Comparison of ENCODE assay signal across 31 cellular contexts in the genomic region with DNA sequence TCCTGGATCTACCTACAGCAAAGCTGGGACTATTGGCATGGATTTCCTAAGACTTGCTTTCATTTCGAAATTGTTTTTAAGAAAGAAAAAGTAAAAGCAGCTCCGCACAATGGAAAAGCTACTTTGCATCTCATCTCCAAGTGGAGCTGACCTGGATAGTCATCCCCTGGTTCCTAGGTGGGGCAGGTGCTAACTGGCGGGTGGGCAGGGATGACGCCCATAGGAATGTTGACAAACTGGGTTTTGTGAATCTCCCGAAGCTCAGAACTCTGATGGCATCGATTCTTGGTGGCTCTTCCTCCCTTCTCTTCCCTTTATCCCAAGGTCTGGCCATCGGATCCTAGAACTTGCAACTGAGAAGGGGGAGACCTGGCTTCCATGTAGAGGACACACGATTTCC.
"Had no signal": no experiment of that assay in that cellular context is flagged by ENCODE, and none has a peak within 500 bp of the region (broad histone marks: within the 10 kb centered on the region; RNA-seq: fewer than 3 reads in every experiment).

No MANE protein-coding gene starts in this region.

- H3K27ac Mint-ChIP-seq: activated CD4-positive, alpha-beta memory T cell treated with anti-CD3 and anti-CD28 coated beads for 36 hours; activated CD4-positive, alpha-beta T cell treated with anti-CD3 and anti-CD28 coated beads, Interleukin-2, amount 10 ng/mL, durations not matched to agents 24 days and 14 days; activated naive CD4-positive, alpha-beta T cell treated with anti-CD3 and anti-CD28 coated beads, Interleukin-2, amount 50 U/mL, for 72 hours; activated T-cell treated with anti-CD3 and anti-CD28 coated beads, Interleukin-2, amount 50 U/mL, for 72 hours; dendritic cell treated with granulocyte-macrophage colony-stimulating factor and Interleukin-4, amounts not matched to agents 40 ng/mL and 50 ng/mL, for 4 days; nephron; progenitor cell of endocrine pancreas; T-helper 1 cell treated with Interleukin-12 subunit alpha and Interleukin-12 subunit beta and Interleukin-4 antibody, amounts not matched to agents 30 μg/mL and 1 μg/mL, for 36 hours had no signal

- H3K4me1 Mint-ChIP-seq: nephron had no signal

- H3K4me3 Mint-ChIP-seq: activated CD4-positive, alpha-beta memory T cell treated with anti-CD3 and anti-CD28 coated beads for 36 hours; activated CD4-positive, alpha-beta T cell treated with anti-CD3 and anti-CD28 coated beads, Interleukin-2, amount 10 ng/mL, durations not matched to agents 24 days and 14 days; activated T-cell treated with anti-CD3 and anti-CD28 coated beads, Interleukin-2, amount 50 U/mL, for 72 hours; central memory CD8-positive, alpha-beta T cell; dendritic cell treated with granulocyte-macrophage colony-stimulating factor and Interleukin-4, amounts not matched to agents 40 ng/mL and 50 ng/mL, for 4 days; nephron; T-helper 1 cell treated with Interleukin-12 subunit alpha and Interleukin-12 subunit beta and Interleukin-4 antibody, amounts not matched to agents 30 μg/mL and 1 μg/mL, for 36 hours had no signal

- DNase-seq: activated CD4-positive, alpha-beta memory T cell treated with anti-CD3 and anti-CD28 coated beads for 36 hours; activated CD4-positive, alpha-beta T cell treated with anti-CD3 and anti-CD28 coated beads, Interleukin-2, amount 10 ng/mL, durations not matched to agents 24 days and 14 days; activated naive CD4-positive, alpha-beta T cell; activated T-cell treated with anti-CD3 and anti-CD28 coated beads, Interleukin-2, amount 50 U/mL, for 72 hours; anterior cingulate cortex; effector CD4-positive, alpha-beta T cell; gastrocnemius medialis; glutamatergic neuron; left cardiac atrium; left ventricle myocardium superior; mucosa of descending colon; ovary; retina; small intestine; stimulated activated CD4-positive, alpha-beta T cell treated with anti-CD3 and anti-CD28 coated beads, Interleukin-1b, Interleukin-23, amount 100 ng/mL, for 48 hours; stimulated activated CD4-positive, alpha-beta T cell treated with anti-CD3 and anti-CD28 coated beads, Interleukin-4, amount 100 ng/mL, for 4 hours; stimulated activated CD8-positive, alpha-beta memory T cell treated with anti-CD3 and anti-CD28 coated beads, Interleukin-4, amount 100 ng/mL, for 48 hours; stimulated activated naive CD4-positive, alpha-beta T cell treated with Interleukin-2 at 50 U/mL for 16 hours; SW 1271; T-helper 9 cell; testis; transverse colon; uterus; WERI-Rb-1 had no signal

- H3K27me3 ChIP-seq: gastrocnemius medialis, ovary, testis, transverse colon, uterus had no signal

- H3K4me3 ChIP-seq: gastrocnemius medialis, mucosa of descending colon, ovary, testis, transverse colon, uterus had no signal

- H3K27me3 Mint-ChIP-seq: activated CD4-positive, alpha-beta memory T cell treated with anti-CD3 and anti-CD28 coated beads for 36 hours; progenitor cell of endocrine pancreas had no signal

- H3K36me3 ChIP-seq: gastrocnemius medialis, ovary, transverse colon, uterus, WERI-Rb-1 had no signal

- H3K27ac ChIP-seq: epithelial cell of prostate, gastrocnemius medialis, ovary, testis, transverse colon, uterus, WERI-Rb-1 had no signal

- H3K9me3 Mint-ChIP-seq: activated CD4-positive, alpha-beta memory T cell treated with anti-CD3 and anti-CD28 coated beads for 36 hours; activated CD4-positive, alpha-beta T cell treated with anti-CD3 and anti-CD28 coated beads, Interleukin-2, amount 10 ng/mL, durations not matched to agents 24 days and 14 days; activated naive CD4-positive, alpha-beta T cell treated with anti-CD3 and anti-CD28 coated beads, Interleukin-2, amount 50 U/mL, for 72 hours; activated T-cell treated with anti-CD3 and anti-CD28 coated beads, Interleukin-2, amount 50 U/mL, for 72 hours; central memory CD8-positive, alpha-beta T cell; dendritic cell treated with granulocyte-macrophage colony-stimulating factor and Interleukin-4, amounts not matched to agents 40 ng/mL and 50 ng/mL, for 4 days; nephron; T-helper 1 cell treated with Interleukin-12 subunit alpha and Interleukin-12 subunit beta and Interleukin-4 antibody, amounts not matched to agents 30 μg/mL and 1 μg/mL, for 36 hours had no signal

- H3K4me1 ChIP-seq: gastrocnemius medialis, uterus had no signal

- H3K9me3 ChIP-seq: gastrocnemius medialis, mucosa of descending colon, ovary, testis, transverse colon, uterus had no signal

- H3K36me3 Mint-ChIP-seq: activated CD4-positive, alpha-beta memory T cell treated with anti-CD3 and anti-CD28 coated beads for 36 hours; activated naive CD4-positive, alpha-beta T cell treated with anti-CD3 and anti-CD28 coated beads, Interleukin-2, amount 50 U/mL, for 72 hours had no signal
